16 cellular contexts compared by ENCODE assay signal in genomic region chr5:147621016-147621415, GRCh38.
DNase-seq lines count a peak whose midpoint lies in the region; ATAC-seq and TF ChIP-seq lines count a peak whose summit lies in the region.
"Had no signal": no experiment of that assay in that cellular context is flagged by ENCODE, and none has a peak within 500 bp of the region (broad histone marks: within the 10 kb centered on the region; RNA-seq: fewer than 3 reads in every experiment).

No MANE protein-coding gene starts in this region.

- no peak for DNase-seq in activated naive CD4-positive, alpha-beta T cell treated with anti-CD3 and anti-CD28 coated beads, Interleukin-2, amount 10 ng/mL, durations not matched to agents 7 days and 5 days
- no peak for DNase-seq in activated naive CD4-positive, alpha-beta T cell (lab: John Stamatoyannopoulos, UW)
- DNase-seq in amniotic epithelial cell (ENCODE audit: low read depth): peak; percentile 54
- DNase-seq in progenitor cell of endocrine pancreas (ENCODE audit: low spot score, unreplicated experiment): no peak
- no peak for DNase-seq in NCI-H524 (lab: John Stamatoyannopoulos, UW)
- DNase-seq: BE2C; CD4-positive, alpha-beta T cell; CD8-positive, alpha-beta memory T cell; DMS153; DND-41; GM23248; H7; HCEC 1CT had no signal

- H3K27ac Mint-ChIP-seq in activated naive CD4-positive, alpha-beta T cell treated with anti-CD3 and anti-CD28 coated beads, Interleukin-2, amount 10 ng/mL, durations not matched to agents 7 days and 5 days: peak overlapping the region; percentile 2
- H3K27ac Mint-ChIP-seq in progenitor cell of endocrine pancreas: peak overlapping the region; percentile 22
- H3K27ac Mint-ChIP-seq: CD14-positive monocyte; CD4-positive, alpha-beta T cell had no signal

- no peak overlapping the region for H3K4me3 Mint-ChIP-seq in activated naive CD4-positive, alpha-beta T cell treated with anti-CD3 and anti-CD28 coated beads, Interleukin-2, amount 10 ng/mL, durations not matched to agents 7 days and 5 days
- no peak overlapping the region for H3K4me3 Mint-ChIP-seq in progenitor cell of endocrine pancreas (ENCODE audit: low read depth)
- H3K4me3 Mint-ChIP-seq: CD14-positive monocyte; CD4-positive, alpha-beta T cell; CD8-positive, alpha-beta memory T cell had no signal

- H3K27me3 Mint-ChIP-seq in activated naive CD4-positive, alpha-beta T cell treated with anti-CD3 and anti-CD28 coated beads, Interleukin-2, amount 10 ng/mL, durations not matched to agents 7 days and 5 days: no peaks in the 10 kb centered on the region
- H3K27me3 Mint-ChIP-seq in progenitor cell of endocrine pancreas: no peaks in the 10 kb centered on the region
- H3K27me3 Mint-ChIP-seq: CD4-positive, alpha-beta T cell had no signal

- H3K36me3 Mint-ChIP-seq in activated naive CD4-positive, alpha-beta T cell treated with anti-CD3 and anti-CD28 coated beads, Interleukin-2, amount 10 ng/mL, durations not matched to agents 7 days and 5 days: no peaks in the 10 kb centered on the region
- H3K36me3 Mint-ChIP-seq in progenitor cell of endocrine pancreas (ENCODE audit: insufficient read depth): peaks cover 2% of the 10 kb centered on the region
- H3K36me3 Mint-ChIP-seq: CD14-positive monocyte had no signal

- no peak for ATAC-seq in HG03175 (IDR thresholded peaks at IDR 0.05; ENCODE audit: unreplicated experiment)
- no peak for ATAC-seq in GM21576 (IDR thresholded peaks at IDR 0.05; ENCODE audit: unreplicated experiment)

- H3K9me3 Mint-ChIP-seq in activated naive CD4-positive, alpha-beta T cell treated with anti-CD3 and anti-CD28 coated beads, Interleukin-2, amount 10 ng/mL, durations not matched to agents 7 days and 5 days: no peaks in the 10 kb centered on the region
- H3K9me3 Mint-ChIP-seq in progenitor cell of endocrine pancreas (ENCODE audit: low read depth): peaks cover 7% of the 10 kb centered on the region
- H3K9me3 Mint-ChIP-seq: CD4-positive, alpha-beta T cell; CD8-positive, alpha-beta memory T cell had no signal

- CTCF ChIA-PET in activated naive CD4-positive, alpha-beta T cell treated with anti-CD3 and anti-CD28 coated beads, Interleukin-2, amount 10 ng/mL, durations not matched to agents 7 days and 5 days (lab: Charles Lee): interaction anchor here (1.2 kb wide), 1 partner anchor 201 kb away, joined by 3 read pairs; no protein-coding TSS in a partner anchor

- no peaks in the 10 kb centered on the region for H3K4me1 Mint-ChIP-seq in activated naive CD4-positive, alpha-beta T cell treated with anti-CD3 and anti-CD28 coated beads, Interleukin-2, amount 10 ng/mL, durations not matched to agents 7 days and 5 days
- H3K4me1 Mint-ChIP-seq in progenitor cell of endocrine pancreas (ENCODE audit: low read depth): peaks cover 26% of the 10 kb centered on the region
- H3K4me1 Mint-ChIP-seq: CD14-positive monocyte; CD8-positive, alpha-beta memory T cell had no signal

- no peak for TF ChIP-seq CTCF in progenitor cell of endocrine pancreas (IDR thresholded peaks at IDR 0.05; ENCODE audit: unreplicated experiment)
